Comparison of ENCODE assay signal across 12 cellular contexts in the genomic region with DNA sequence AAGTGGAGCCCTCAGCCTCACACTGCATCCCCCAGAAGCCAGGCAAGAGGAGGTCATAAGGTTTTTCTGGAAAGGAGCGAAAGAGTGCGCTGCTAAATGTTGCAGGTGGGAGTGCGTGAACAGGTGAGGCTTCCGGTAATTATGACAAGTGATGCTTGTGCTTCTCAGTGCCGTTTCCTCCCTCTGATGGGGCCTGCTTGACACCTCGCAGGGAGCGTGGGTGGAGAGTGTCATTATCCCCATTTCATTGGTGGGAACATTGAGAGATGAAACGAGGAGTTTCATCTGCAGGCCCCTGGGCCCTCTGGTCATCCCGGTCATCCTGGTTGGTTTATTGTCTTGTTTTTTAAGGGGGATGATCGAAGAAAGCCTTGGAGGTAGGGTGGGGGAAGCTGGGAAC. TPM values are rescaled to one million over a fixed set of nuclear protein-coding genes. Genes with fewer than 3 reads are reported as not detected.
DNase-seq lines count a peak whose midpoint lies in the region; ATAC-seq and TF ChIP-seq lines count a peak whose summit lies in the region.
"Had no signal": no experiment of that assay in that cellular context is flagged by ENCODE, and none has a peak within 500 bp of the region (broad histone marks: within the 10 kb centered on the region; RNA-seq: fewer than 3 reads in every experiment).

No MANE protein-coding gene starts in this region.

- POLR2A ChIA-PET in naive thymus-derived CD4-positive, alpha-beta T cell (lab: Charles Lee) = no interaction called here

- TF ChIP-seq EP300 in stomach (IDR thresholded peaks at IDR 0.05) = no peak

- no peaks in the 10 kb centered on the region for H3K27me3 Mint-ChIP-seq in activated CD8-positive, alpha-beta memory T cell treated with anti-CD3 and anti-CD28 coated beads, Interleukin-2, amount 10 ng/mL, durations not matched to agents 7 days and 5 days
- no peaks in the 10 kb centered on the region for H3K27me3 Mint-ChIP-seq in naive thymus-derived CD4-positive, alpha-beta T cell

- H3K4me1 ChIP-seq in naive thymus-derived CD4-positive, alpha-beta T cell (ENCODE audit: control insufficient read depth in 2 of 2, insufficient read depth in 2 of 2, low read length in 2 of 2) = peaks cover 33 to 54% of the 10 kb centered on the region in 2 donors
- peaks cover 19 to 77% (median 65%) of the 10 kb centered on the region in 4 donors for H3K4me1 ChIP-seq in stomach

- no peak overlapping the region for H3K4me3 ChIP-seq in naive thymus-derived CD4-positive, alpha-beta T cell (ENCODE audit: low read length)
- H3K4me3 ChIP-seq in stomach = no peak overlapping the region

- no peaks in the 10 kb centered on the region for H3K27me3 ChIP-seq in naive thymus-derived CD4-positive, alpha-beta T cell (ENCODE audit: control insufficient read depth in 2 of 2, insufficient read depth in 2 of 2, low read length in 2 of 2)
- no peaks in the 10 kb centered on the region for H3K27me3 ChIP-seq in stomach

- WGBS in stomach, 5 donors = 85 to 93% (median 87%) methylated on average over 10 of the region's 10 CpGs

- H3K9me3 Mint-ChIP-seq in activated CD8-positive, alpha-beta memory T cell treated with anti-CD3 and anti-CD28 coated beads, Interleukin-2, amount 10 ng/mL, durations not matched to agents 7 days and 5 days (ENCODE audit: low read depth) = no peaks in the 10 kb centered on the region
- peaks cover 0 to 7% (median 0%) of the 10 kb centered on the region in 11 donors for H3K9me3 Mint-ChIP-seq in naive thymus-derived CD4-positive, alpha-beta T cell

- H3K4me1 Mint-ChIP-seq in activated CD8-positive, alpha-beta memory T cell treated with anti-CD3 and anti-CD28 coated beads, Interleukin-2, amount 10 ng/mL, durations not matched to agents 7 days and 5 days = peaks cover 55% of the 10 kb centered on the region
- H3K4me1 Mint-ChIP-seq in naive thymus-derived CD4-positive, alpha-beta T cell = peaks cover 53 to 92% (median 82%) of the 10 kb centered on the region in 7 donors

- peak overlapping the region; percentile 53 for H3K27ac ChIP-seq in naive thymus-derived CD4-positive, alpha-beta T cell (ENCODE audit: low read depth, low read length)
- peak overlapping the region in 3 of 5 donors; percentile 30 to 62 (median 58) for H3K27ac ChIP-seq in stomach

- no peaks in the 10 kb centered on the region for H3K9me3 ChIP-seq in naive thymus-derived CD4-positive, alpha-beta T cell (ENCODE audit: control insufficient read depth in 2 of 3, low read length in 3 of 3)
- H3K9me3 ChIP-seq in stomach = no peaks in the 10 kb centered on the region

- H3K27ac Mint-ChIP-seq in activated CD8-positive, alpha-beta memory T cell treated with anti-CD3 and anti-CD28 coated beads, Interleukin-2, amount 10 ng/mL, durations not matched to agents 7 days and 5 days = no peak overlapping the region
- H3K27ac Mint-ChIP-seq in naive thymus-derived CD4-positive, alpha-beta T cell = peak overlapping the region; percentile 58 to 93 (median 85)

- no peak for TF ChIP-seq POLR2A in stomach (IDR thresholded peaks at IDR 0.05)

- H3K36me3 Mint-ChIP-seq in activated CD8-positive, alpha-beta memory T cell treated with anti-CD3 and anti-CD28 coated beads, Interleukin-2, amount 10 ng/mL, durations not matched to agents 7 days and 5 days = peaks cover 9% of the 10 kb centered on the region
- H3K36me3 Mint-ChIP-seq in naive thymus-derived CD4-positive, alpha-beta T cell = peaks cover 0 to 24% (median 13%) of the 10 kb centered on the region in 5 donors

- peaks cover 0 to 4% (median 0%) of the 10 kb centered on the region in 3 experiments for H3K36me3 ChIP-seq in naive thymus-derived CD4-positive, alpha-beta T cell (ENCODE audit: control insufficient read depth in 2 of 3, insufficient read depth in 3 of 3, low read length in 3 of 3)
- no peaks in the 10 kb centered on the region for H3K36me3 ChIP-seq in stomach

- DNase-seq in activated CD8-positive, alpha-beta memory T cell treated with anti-CD3 and anti-CD28 coated beads, Interleukin-2, amount 50 U/mL, for 4 hours = peak; percentile 31
- no peak for DNase-seq in activated CD8-positive, alpha-beta memory T cell treated with anti-CD3 and anti-CD28 coated beads, Interleukin-2, amount 10 ng/mL, durations not matched to agents 7 days and 5 days
- peak; percentile 63 to 64 for DNase-seq in activated T-cell treated with anti-CD3 and anti-CD28 coated beads, Interleukin-2, amount 50 U/mL, for 48 hours
- DNase-seq in naive thymus-derived CD4-positive, alpha-beta T cell = peak in 2 of 9 donors; percentile 20 to 22
- DNase-seq in stomach = no peak
- DNase-seq in GM13977 (ENCODE audit: low spot score) = no peak
- no peak for DNase-seq in NCI-H82 (lab: John Stamatoyannopoulos, UW)
- DNase-seq: activated CD4-positive, CD25-positive, alpha-beta regulatory T cell; erythroblast; GOT3; midbrain had no signal

- CTCF ChIA-PET in activated CD8-positive, alpha-beta memory T cell treated with anti-CD3 and anti-CD28 coated beads, Interleukin-2, amount 10 ng/mL, durations not matched to agents 7 days and 5 days (lab: Charles Lee) = interaction anchor here (1.0 kb wide), 1 partner anchor 57 kb away, joined by 3 read pairs; the partner anchor contains the start of gene BCR
- CTCF ChIA-PET in naive thymus-derived CD4-positive, alpha-beta T cell (lab: Charles Lee) = no interaction called here

- intact Hi-C loops in naive thymus-derived CD4-positive, alpha-beta T cell (cut with micrococcal nuclease) = no loop called here
- intact Hi-C loops in stomach (cut with DNase I; ENCODE audit: low total_unique reads) = no loop called here

- no peak overlapping the region for H3K4me3 Mint-ChIP-seq in activated CD8-positive, alpha-beta memory T cell treated with anti-CD3 and anti-CD28 coated beads, Interleukin-2, amount 10 ng/mL, durations not matched to agents 7 days and 5 days
- H3K4me3 Mint-ChIP-seq in naive thymus-derived CD4-positive, alpha-beta T cell = peak overlapping the region in 9 of 10 donors; percentile 23 to 83 (median 63)

- in situ Hi-C loops in GM13977 (cut with MboI; ENCODE audit: low pct_unique_long_range_greater_than_20kb, low sequenced_read_pairs, unreplicated experiment) = no loop called here

- no peak for ATAC-seq in activated CD8-positive, alpha-beta memory T cell treated with anti-CD3 and anti-CD28 coated beads, Interleukin-2, amount 10 ng/mL, durations not matched to agents 7 days and 5 days
- peak; percentile 54 for ATAC-seq in naive thymus-derived CD4-positive, alpha-beta T cell
- ATAC-seq in GM21360 (IDR thresholded peaks at IDR 0.05; ENCODE audit: unreplicated experiment) = no peak

- TF ChIP-seq CTCF in stomach (IDR thresholded peaks at IDR 0.05) (no peak), GM13977 (IDR thresholded peaks at IDR 0.05; ENCODE audit: extremely low read depth, insufficient read depth, missing control alignments) (no peak)

RNA-seq across cellular contexts. Expression of gene BCR, which starts 57.5 kb away (rescaled TPM):
- total RNA-seq in activated CD8-positive, alpha-beta memory T cell treated with anti-CD3 and anti-CD28 coated beads, Interleukin-2, amount 10 ng/mL, durations not matched to agents 7 days and 5 days = 10 to 100 TPM; 20.6 to 40.2 TPM
- total RNA-seq in naive thymus-derived CD4-positive, alpha-beta T cell = 100 to 1,000 TPM in 1 of 5 experiments, 10 to 100 TPM in 4; 56.2 to 103 (median 94.3) TPM
- 10 to 100 TPM in 1 of 2 donors, 1 to 10 TPM in 1; 6.1 to 19.1 TPM for polyA plus RNA-seq in naive thymus-derived CD4-positive, alpha-beta T cell
- 10 to 100 TPM; 12.8 to 80.1 (median 41.5) TPM for total RNA-seq in stomach
- 10 to 100 TPM; 10.4 to 14.7 (median 14.1) TPM for polyA plus RNA-seq in stomach

Comparison
In these comparisons a context has a peak if more than half of its experiments do, and no peak if none do; other contexts are left out.
1. DNase-seq: peak in activated CD8-positive, alpha-beta memory T cell treated with anti-CD3 and anti-CD28 coated beads, Interleukin-2, amount 50 U/mL, for 4 hours (single experiment) and activated T-cell treated with anti-CD3 and anti-CD28 coated beads, Interleukin-2, amount 50 U/mL, for 48 hours (2 of 2); none in activated CD8-positive, alpha-beta memory T cell treated with anti-CD3 and anti-CD28 coated beads, Interleukin-2, amount 10 ng/mL, durations not matched to agents 7 days and 5 days (single experiment), stomach (single experiment), GM13977 (single experiment) and NCI-H82 (single experiment).